ENCODE assay signal across 1 cellular context in the genomic region with DNA sequence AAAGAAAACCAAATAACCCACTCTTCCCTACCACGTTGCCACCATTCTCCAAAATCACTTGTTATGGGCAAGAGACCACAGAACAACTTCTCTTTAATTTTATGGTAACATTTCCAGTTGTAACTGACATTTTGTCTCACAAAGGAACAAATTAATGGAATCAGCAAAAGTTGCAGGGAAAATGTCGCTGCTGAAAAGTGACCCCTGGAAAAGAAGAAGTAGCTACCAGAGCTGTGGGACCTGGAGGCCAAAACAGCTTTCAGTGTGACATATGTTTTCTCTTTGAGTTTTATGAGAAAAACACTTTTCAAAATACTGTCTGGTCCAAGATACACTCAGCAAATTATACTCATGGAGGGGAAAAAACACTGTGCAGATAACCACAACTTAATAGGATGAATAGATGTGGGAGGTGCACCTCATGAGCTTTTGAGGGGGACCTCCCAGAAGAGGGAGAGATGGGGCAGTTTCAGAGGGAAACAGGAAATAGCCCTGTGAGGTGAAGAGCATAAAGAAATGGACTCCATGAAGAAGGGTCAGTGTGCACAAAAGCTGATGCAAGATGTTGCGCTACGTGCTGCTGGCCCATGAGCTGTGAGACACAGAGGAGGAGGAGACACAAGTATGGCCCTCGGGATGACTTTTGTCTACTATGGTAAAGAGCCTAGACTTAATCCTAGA.
TF ChIP-seq lines count a peak whose summit lies in the region.

No MANE protein-coding gene starts in this region.

TF ChIP-seq in H1, 55 proteins besides CTCF, POLR2A, EP300 and RAD21:
- TF ChIP-seq TAF7 (optimal IDR thresholded peaks at IDR 0.05; ENCODE audit: borderline replicate concordance, low read depth, low read length), result no peak
- TF ChIP-seq SIN3A (conservative IDR thresholded peaks at IDR 0.05 in 1 of 2, IDR thresholded peaks at IDR 0.05 in 1 of 2; ENCODE audit: low read depth in 1 of 2, low read length in 2 of 2), result no peak
- TF ChIP-seq GABPA (IDR thresholded peaks at IDR 0.05; ENCODE audit: borderline replicate concordance, insufficient read depth, low read length), result no peak
- TF ChIP-seq CBX5 (IDR thresholded peaks at IDR 0.05; ENCODE audit: low read depth, low read length), result no peak
- TF ChIP-seq TBP (IDR thresholded peaks at IDR 0.05; ENCODE audit: low read depth, low read length), result no peak
- TF ChIP-seq RNF2 (IDR thresholded peaks at IDR 0.05; ENCODE audit: borderline replicate concordance, low read depth, low read length, missing control alignments, poor library complexity, severe bottlenecking), result no peak
- no peak for TF ChIP-seq ATF2 (IDR thresholded peaks at IDR 0.05; ENCODE audit: low read length)
- no peak for TF ChIP-seq CHD7 (IDR thresholded peaks at IDR 0.05; ENCODE audit: insufficient replicate concordance, low read length)
- TF ChIP-seq KDM1A (IDR thresholded peaks at IDR 0.05; ENCODE audit: borderline replicate concordance, low read length), result no peak
- no peak for TF ChIP-seq SIX5 (IDR thresholded peaks at IDR 0.05; ENCODE audit: low read depth, low read length)
- no peak for TF ChIP-seq CBX8 (IDR thresholded peaks at IDR 0.05; ENCODE audit: borderline replicate concordance, low read depth, low read length)
- no peak for TF ChIP-seq BCL11A (IDR thresholded peaks at IDR 0.05; ENCODE audit: low read depth in 2 of 2, low read length in 2 of 2)
- no peak for TF ChIP-seq JUN (IDR thresholded peaks at IDR 0.05; ENCODE audit: low read depth, low read length)
